ENCODE assay signal across 23 cellular contexts in genomic region chr13:107331359-107331758, GRCh38.
A peak's percentile ranks its signal among the peaks of the same experiment; 100 is the strongest.
DNase-seq lines count a peak whose midpoint lies in the region; ATAC-seq, FAIRE-seq and TF ChIP-seq lines count a peak whose summit lies in the region.
"Had no signal": no experiment of that assay in that cellular context is flagged by ENCODE, and none has a peak within 500 bp of the region (broad histone marks: within the 10 kb centered on the region; RNA-seq: fewer than 3 reads in every experiment).

No MANE protein-coding gene starts in this region.

- peak; percentile 50 for DNase-seq in SHP77 treated with DMSO at 0.1 percent for 48 hours (lab: John Stamatoyannopoulos, UW)
- DNase-seq in SHP77 (lab: John Stamatoyannopoulos, UW) = no peak
- no peak for DNase-seq in H54 (ENCODE audit: insufficient read length, low spot score)
- DNase-seq in GM12878 (ENCODE audit: low read depth, low spot score) = no peak
- no peak for DNase-seq in pancreas
- no peak for DNase-seq in H7
- DNase-seq: AML-193; Caco-2; Calu3; CD4-positive, alpha-beta T cell; CD8-positive, alpha-beta T cell; DMS79 treated with DMSO at 0.1 percent for 48 hours; GF-D8 had no signal

- no peak overlapping the region for H2AFZ ChIP-seq in GM12878 (ENCODE audit: control insufficient read depth, low read depth, low read length)

- intact Hi-C loops in GM12878 (cut with micrococcal nuclease; ENCODE audit: unreplicated experiment) = no loop called here
- intact Hi-C loops in pancreas (cut with DNase I) = no loop called here

- CTCF ChIA-PET in GM12878 (lab: Yijun Ruan, JAX) = no interaction called here

- H3K36me3 ChIP-seq in GM12878 (ENCODE audit: control insufficient read depth in 2 of 2, insufficient read depth in 2 of 2, low read length in 1 of 2) = no peaks in the 10 kb centered on the region
- H3K36me3 ChIP-seq in pancreas = no peaks in the 10 kb centered on the region
- no peaks in the 10 kb centered on the region for H3K36me3 ChIP-seq in H7 (replicated peaks; ENCODE audit: control insufficient read depth, insufficient read depth, low read length)
- H3K36me3 ChIP-seq: BLaER1 treated with 17β-estradiol and CSF1 and Interleukin-3, amounts not matched to agents 10 nM and 100 nM had no signal

- H3K27me3 ChIP-seq in GM12878 (replicated peaks in 1 of 2; ENCODE audit: control insufficient read depth in 2 of 2, insufficient read depth in 2 of 2, low read length in 1 of 2) (no peaks in the 10 kb centered on the region), pancreas (no peaks in the 10 kb centered on the region), H7 (ENCODE audit: control insufficient read depth, insufficient read depth, low read length) (no peaks in the 10 kb centered on the region)
- H3K27me3 ChIP-seq: BLaER1 treated with 17β-estradiol and CSF1 and Interleukin-3, amounts not matched to agents 10 nM and 100 nM had no signal

- H3K79me2 ChIP-seq in GM12878 (ENCODE audit: control insufficient read depth, insufficient read depth, low read length) = no peaks in the 10 kb centered on the region

- SMC1A ChIA-PET in GM12878 (lab: Charles Lee; ENCODE audit: uncharacterized antibody, unreplicated experiment) = interaction anchor here (1.1 kb wide), 1 partner anchor 11 kb away, joined by 3 read pairs; no protein-coding TSS in a partner anchor

- H3K9me3 ChIP-seq in GM12878 (replicated peaks; ENCODE audit: control insufficient read depth, insufficient read depth, low read length) (no peaks in the 10 kb centered on the region), pancreas (no peaks in the 10 kb centered on the region)
- H3K9me3 ChIP-seq: A549, Caco-2 had no signal

- no peak for TF ChIP-seq RAD21 in GM12878 (IDR thresholded peaks at IDR 0.05; ENCODE audit: insufficient read depth, low read depth, low read length)

- H3K4me1 ChIP-seq in GM12878 (ENCODE audit: control insufficient read depth, insufficient read depth, low read length) = no peaks in the 10 kb centered on the region
- H3K4me1 ChIP-seq in pancreas = no peaks in the 10 kb centered on the region
- H3K4me1 ChIP-seq: A549; BLaER1 treated with 17β-estradiol and CSF1 and Interleukin-3, amounts not matched to agents 10 nM and 100 nM; Caco-2 had no signal

- BruUV-seq in GM12878 (replicated peaks; lab: Mats Ljungman, UMichigan) = no TSS peak

- 6% methylated on average over 5 of the region's 5 CpGs for WGBS in GM12878 (ENCODE audit: insufficient coverage, insufficient replicate concordance, low lambda C conversion rate, missing lambda C conversion rate)
- 52% methylated on average over 5 of the region's 5 CpGs for WGBS in pancreas, 2 donors

- TF ChIP-seq POLR2A in H54 (IDR thresholded peaks at IDR 0.05; ENCODE audit: low read depth, low read length) = no peak
- TF ChIP-seq POLR2A in GM12878 (IDR thresholded peaks at IDR 0.05; ENCODE audit: low read depth, low read length) = no peak

- FAIRE-seq in H54 (lab: Jason Lieb, UNC) (peak; percentile 84), GM12878 (lab: Jason Lieb, UNC) (no peak), pancreas (lab: Jason Lieb, UNC) (peak; percentile 61)
- FAIRE-seq: A549, D721Med, G401.6, GM12892, GM18507, GM19239 had no signal

- no peak overlapping the region for H3K9ac ChIP-seq in GM12878 (ENCODE audit: control insufficient read depth, insufficient read depth, low read length)
- H3K9ac ChIP-seq: BLaER1 treated with 17β-estradiol and CSF1 and Interleukin-3, amounts not matched to agents 10 nM and 100 nM had no signal

- TF ChIP-seq CTCF in GM12878 (IDR thresholded peaks at IDR 0.05 in 2 of 3, conservative IDR thresholded peaks at IDR 0.05 in 1 of 3; ENCODE audit: control insufficient read depth in 2 of 3, extremely low read depth in 1 of 3, insufficient read depth in 1 of 3, low read depth in 3 of 3, low read length in 3 of 3) = no peak
- TF ChIP-seq CTCF in pancreas (IDR thresholded peaks at IDR 0.05) = no peak

- TF ChIP-seq EP300 in GM12878 (IDR thresholded peaks at IDR 0.05; ENCODE audit: borderline replicate concordance in 1 of 2, control insufficient read depth in 1 of 2, low read depth in 2 of 2, low read length in 2 of 2) = no peak

- no peak overlapping the region for H3K4me3 ChIP-seq in GM12878
- H3K4me3 ChIP-seq in pancreas = no peak overlapping the region
- no peak overlapping the region for H3K4me3 ChIP-seq in H7 (ENCODE audit: insufficient read depth, low read depth, low read length)
- H3K4me3 ChIP-seq: A549; BLaER1 treated with 17β-estradiol and CSF1 and Interleukin-3, amounts not matched to agents 10 nM and 100 nM had no signal

- RAD21 ChIA-PET in GM12878 (lab: Charles Lee; ENCODE audit: unreplicated experiment) = no interaction called here

- H3K4me2 ChIP-seq in GM12878 (ENCODE audit: control insufficient read depth, insufficient read depth) = no peak overlapping the region
- H3K4me2 ChIP-seq: A549; BLaER1 treated with 17β-estradiol and CSF1 and Interleukin-3, amounts not matched to agents 10 nM and 100 nM had no signal

- H4K20me1 ChIP-seq in GM12878 (ENCODE audit: control insufficient read depth, insufficient read depth) = no peaks in the 10 kb centered on the region
- H4K20me1 ChIP-seq: BLaER1 treated with 17β-estradiol and CSF1 and Interleukin-3, amounts not matched to agents 10 nM and 100 nM had no signal

- no peak for ATAC-seq in GM12878
- no peak for ATAC-seq in pancreas
- no peak for ATAC-seq in GM19035 (IDR thresholded peaks at IDR 0.05; ENCODE audit: unreplicated experiment)
- ATAC-seq: A549; CD8-positive, alpha-beta T cell had no signal

- in situ Hi-C loops in GM12878 (cut with MboI) = no loop called here

- POLR2A ChIA-PET in GM12878 (lab: Charles Lee) = no interaction called here

- no peak overlapping the region for H3K27ac ChIP-seq in GM12878 (ENCODE audit: control insufficient read depth, insufficient read depth)
- H3K27ac ChIP-seq in pancreas = no peak overlapping the region
- H3K27ac ChIP-seq: 22Rv1; A549; BLaER1 treated with 17β-estradiol and CSF1 and Interleukin-3, amounts not matched to agents 10 nM and 100 nM; C4-2B had no signal

TF ChIP-seq in GM12878, 131 proteins besides CTCF, POLR2A, EP300 and RAD21:
- no peak for TF ChIP-seq CEBPZ (IDR thresholded peaks at IDR 0.05; ENCODE audit: low read depth, low read length)
- peak; percentile 29; the same call in 1 of the 2 replicates for TF ChIP-seq ZBTB40 (IDR thresholded peaks at IDR 0.05; ENCODE audit: borderline replicate concordance)
